14 cellular contexts compared by ENCODE assay signal in genomic region chr11:125020342-125020741, GRCh38. TPM values are rescaled to one million over a fixed set of nuclear protein-coding genes. Genes with fewer than 3 reads are reported as not detected.
DNase-seq lines count a peak whose midpoint lies in the region; ATAC-seq and TF ChIP-seq lines count a peak whose summit lies in the region.
"Had no signal": no experiment of that assay in that cellular context is flagged by ENCODE, and none has a peak within 500 bp of the region (broad histone marks: within the 10 kb centered on the region; RNA-seq: fewer than 3 reads in every experiment).

No MANE protein-coding gene starts in this region.

- intact Hi-C loops in MCF 10A (cut with micrococcal nuclease) (no loop called here), PC-9 (cut with micrococcal nuclease; ENCODE audit: unreplicated experiment) (no loop called here), lower lobe of right lung (cut with DNase I) (no loop called here), CD14-positive monocyte (cut with micrococcal nuclease) (no loop called here), ascending aorta (cut with DNase I) (no loop called here)

- H3K4me1 ChIP-seq in PC-9 (replicated peaks; ENCODE audit: insufficient read depth) (no peaks in the 10 kb centered on the region), lower lobe of right lung (no peaks in the 10 kb centered on the region), ascending aorta (no peaks in the 10 kb centered on the region)
- H3K4me1 ChIP-seq: HAP-1 had no signal

- CTCF ChIA-PET in MCF 10A (lab: Yijun Ruan, JAX) (interaction anchor here (0.5 kb wide), 1 partner anchor 149 kb away, joined by 3 read pairs; no protein-coding TSS in a partner anchor), PC-9 (lab: Charles Lee) (no interaction called here)

- H3K27me3 ChIP-seq in PC-9 (ENCODE audit: insufficient read depth, low read depth): no peaks in the 10 kb centered on the region
- H3K27me3 ChIP-seq in lower lobe of right lung (ENCODE audit: low read depth): no peaks in the 10 kb centered on the region
- no peaks in the 10 kb centered on the region for H3K27me3 ChIP-seq in ascending aorta

- H3K27ac ChIP-seq in PC-9 (no peak overlapping the region), lower lobe of right lung (peak overlapping the region; percentile 26), ascending aorta (no peak overlapping the region)

- no peaks in the 10 kb centered on the region for H3K79me2 ChIP-seq in PC-9 (ENCODE audit: low read depth)

- no peaks in the 10 kb centered on the region for H3K36me3 Mint-ChIP-seq in MCF 10A (ENCODE audit: insufficient read depth, unreplicated experiment)
- peaks cover 0 to 2% of the 10 kb centered on the region in 2 donors for H3K36me3 Mint-ChIP-seq in CD14-positive monocyte
- H3K36me3 Mint-ChIP-seq in T-helper 2 cell treated with Interferon-gamma antibody and Interleukin-4, amounts not matched to agents 5 μg/mL and 100 μg/mL, for 36 hours (ENCODE audit: low read depth): no peaks in the 10 kb centered on the region
- H3K36me3 Mint-ChIP-seq: CD4-positive, alpha-beta memory T cell had no signal

- no peaks in the 10 kb centered on the region for H4K20me1 ChIP-seq in PC-9 (ENCODE audit: insufficient read depth)

- H3K27me3 Mint-ChIP-seq in MCF 10A (ENCODE audit: insufficient read depth, unreplicated experiment) (no peaks in the 10 kb centered on the region), CD14-positive monocyte (ENCODE audit: low read depth in 3 of 3) (no peaks in the 10 kb centered on the region)
- H3K27me3 Mint-ChIP-seq in T-helper 2 cell treated with Interferon-gamma antibody and Interleukin-4, amounts not matched to agents 5 μg/mL and 100 μg/mL, for 36 hours (ENCODE audit: low read depth): no peaks in the 10 kb centered on the region
- H3K27me3 Mint-ChIP-seq: B cell; CD4-positive, alpha-beta memory T cell had no signal

- no peaks in the 10 kb centered on the region for H3F3A ChIP-seq in PC-9 (ENCODE audit: insufficient read depth, low read depth)

- H3K4me2 ChIP-seq in PC-9: no peak overlapping the region

- H3K27ac Mint-ChIP-seq in MCF 10A (ENCODE audit: low read depth, unreplicated experiment) (no peak overlapping the region), CD14-positive monocyte (no peak overlapping the region)
- H3K27ac Mint-ChIP-seq in T-helper 2 cell treated with Interferon-gamma antibody and Interleukin-4, amounts not matched to agents 5 μg/mL and 100 μg/mL, for 36 hours: no peak overlapping the region
- H3K27ac Mint-ChIP-seq: B cell; CD4-positive, alpha-beta memory T cell had no signal

- TF ChIP-seq CTCF in MCF 10A (IDR thresholded peaks at IDR 0.05; ENCODE audit: unreplicated experiment) (no peak), PC-9 (conservative IDR thresholded peaks at IDR 0.05) (no peak), lower lobe of right lung (IDR thresholded peaks at IDR 0.05) (no peak), CD14-positive monocyte (IDR thresholded peaks at IDR 0.05) (no peak), ascending aorta (IDR thresholded peaks at IDR 0.05) (no peak)

- DNase-seq in T47D (ENCODE audit: low read depth in 1 of 2, low spot score in 1 of 2) (peak; percentile 40 to 59), MCF 10A (ENCODE audit: unreplicated experiment) (no peak), PC-9 (no peak), lower lobe of right lung (no peak), CD14-positive monocyte (ENCODE audit: low spot score) (no peak), ascending aorta (ENCODE audit: low spot score in 2 of 2) (no peak)
- no peak for DNase-seq in T-helper 2 cell treated with Interferon-gamma antibody and Interleukin-4, amounts not matched to agents 5 μg/mL and 100 μg/mL, for 36 hours (ENCODE audit: low spot score)
- DNase-seq: ACHN; C1 segment of cervical spinal cord; CD4-positive, alpha-beta memory T cell; DND-41; GDM1 had no signal

- H3K4me3 ChIP-seq in PC-9: no peak overlapping the region
- no peak overlapping the region for H3K4me3 ChIP-seq in lower lobe of right lung
- H3K4me3 ChIP-seq in ascending aorta: no peak overlapping the region
- H3K4me3 ChIP-seq: HAP-1 had no signal

- POLR2A ChIA-PET in MCF 10A (lab: Yijun Ruan, JAX): no interaction called here
- POLR2A ChIA-PET in PC-9 (lab: Charles Lee; ENCODE audit: unreplicated experiment): no interaction called here

- H3K9me3 Mint-ChIP-seq in MCF 10A (ENCODE audit: unreplicated experiment) (no peaks in the 10 kb centered on the region), CD14-positive monocyte (no peaks in the 10 kb centered on the region)
- no peaks in the 10 kb centered on the region for H3K9me3 Mint-ChIP-seq in T-helper 2 cell treated with Interferon-gamma antibody and Interleukin-4, amounts not matched to agents 5 μg/mL and 100 μg/mL, for 36 hours
- H3K9me3 Mint-ChIP-seq: CD4-positive, alpha-beta memory T cell had no signal

- H3K36me3 ChIP-seq in PC-9 (ENCODE audit: low read depth) (no peaks in the 10 kb centered on the region), lower lobe of right lung (no peaks in the 10 kb centered on the region), ascending aorta (no peaks in the 10 kb centered on the region)
- H3K36me3 ChIP-seq: HAP-1 had no signal

- H3K9me3 ChIP-seq in PC-9 (ENCODE audit: insufficient read depth, low read depth) (no peaks in the 10 kb centered on the region), lower lobe of right lung (no peaks in the 10 kb centered on the region), ascending aorta (no peaks in the 10 kb centered on the region)
- H3K9me3 ChIP-seq: HAP-1 had no signal

- H3K4me1 Mint-ChIP-seq in MCF 10A (ENCODE audit: insufficient read depth, unreplicated experiment) (no peaks in the 10 kb centered on the region), CD14-positive monocyte (peaks cover 2% of the 10 kb centered on the region)
- H3K4me1 Mint-ChIP-seq in T-helper 2 cell treated with Interferon-gamma antibody and Interleukin-4, amounts not matched to agents 5 μg/mL and 100 μg/mL, for 36 hours (ENCODE audit: low read depth): peaks cover 7% of the 10 kb centered on the region
- H3K4me1 Mint-ChIP-seq: B cell; CD4-positive, alpha-beta memory T cell had no signal

- peak overlapping the region; percentile 24; the same call in 1 of the 2 replicates for H2AFZ ChIP-seq in PC-9

- peak in 1 of 2 donors; percentile 29 for ATAC-seq in lower lobe of right lung

- H3K4me3 Mint-ChIP-seq in MCF 10A (ENCODE audit: unreplicated experiment): no peak overlapping the region
- H3K4me3 Mint-ChIP-seq in CD14-positive monocyte: no peak overlapping the region
- H3K4me3 Mint-ChIP-seq in T-helper 2 cell treated with Interferon-gamma antibody and Interleukin-4, amounts not matched to agents 5 μg/mL and 100 μg/mL, for 36 hours: no peak overlapping the region
- H3K4me3 Mint-ChIP-seq: B cell; CD4-positive, alpha-beta memory T cell had no signal

- no peaks in the 10 kb centered on the region for H3K9me2 ChIP-seq in PC-9 (ENCODE audit: insufficient read depth)

- BruUV-seq in MCF 10A (replicated peaks; lab: Mats Ljungman, UMichigan) (no TSS peak), PC-9 (replicated peaks; lab: Mats Ljungman, UMichigan) (no TSS peak)

- in situ Hi-C loops in T47D (cut with HindIII; ENCODE audit: low pct_unique_long_range_greater_than_20kb, low sequenced_read_pairs): no loop called here

RNA-seq across cellular contexts. Expression of gene SLC37A2, which starts 42.8 kb away (rescaled TPM):
- 5.2 and 7.8 TPM in 2 replicates for total RNA-seq in MCF 10A (2022)
- 14.6 and 24.0 TPM in 2 replicates for total RNA-seq in PC-9 (2021)
- total RNA-seq in lower lobe of right lung: 25.0 TPM
- polyA plus RNA-seq in CD14-positive monocyte: 10 to 100 TPM; 70.8 to 81.5 TPM
- total RNA-seq in ascending aorta: 1.5 TPM
- polyA plus RNA-seq: CD4-positive, alpha-beta memory T cell had no signal

Comparison
In these comparisons a context has a peak if more than half of its experiments do, and no peak if none do; other contexts are left out.
1. DNase-seq: peak in T47D (2 of 2); none in MCF 10A (single experiment), PC-9 (0 of 2), lower lobe of right lung (single experiment), CD14-positive monocyte (single experiment), ascending aorta (0 of 2) and T-helper 2 cell treated with Interferon-gamma antibody and Interleukin-4, amounts not matched to agents 5 μg/mL and 100 μg/mL, for 36 hours (single experiment).